Comparison of ENCODE assay signal across 12 cellular contexts in genomic region chr12:138898-139534, GRCh38.
DNase-seq lines count a peak whose midpoint lies in the region; ATAC-seq and TF ChIP-seq lines count a peak whose summit lies in the region.
"Had no signal": no experiment of that assay in that cellular context is flagged by ENCODE, and none has a peak within 500 bp of the region (broad histone marks: within the 10 kb centered on the region; RNA-seq: fewer than 3 reads in every experiment).

No MANE protein-coding gene starts in this region.

- H3K9me3 ChIP-seq in hepatocyte (ENCODE audit: low read depth) (no peaks in the 10 kb centered on the region), skeletal muscle tissue (ENCODE audit: control insufficient read depth in 3 of 3, low read length in 3 of 3) (no peaks in the 10 kb centered on the region)
- no peaks in the 10 kb centered on the region for H3K9me3 ChIP-seq in CD4-positive, alpha-beta T cell (ENCODE audit: control insufficient read depth, low read length)
- H3K9me3 ChIP-seq: SK-N-SH had no signal

- no peak overlapping the region for H2AFZ ChIP-seq in hepatocyte

- no peak for TF ChIP-seq CTCF in hepatocyte (IDR thresholded peaks at IDR 0.05; ENCODE audit: poor library complexity)
- TF ChIP-seq CTCF in CD4-positive, alpha-beta T cell (IDR thresholded peaks at IDR 0.05), result no peak

- H3K36me3 ChIP-seq in hepatocyte (replicated peaks; ENCODE audit: insufficient read depth, low read depth) (no peaks in the 10 kb centered on the region), skeletal muscle tissue (ENCODE audit: control insufficient read depth in 3 of 3, insufficient read depth in 3 of 3, low read length in 3 of 3) (no peaks in the 10 kb centered on the region)

- no peaks in the 10 kb centered on the region for H3K9me2 ChIP-seq in hepatocyte (replicated peaks; ENCODE audit: insufficient read depth)
- H3K9me2 ChIP-seq: SK-N-SH had no signal

- peak; percentile 14 for DNase-seq in EL
- DNase-seq in hepatocyte (ENCODE audit: low spot score), result no peak
- no peak for DNase-seq in NCI-H446 (lab: John Stamatoyannopoulos, UW)
- no peak for DNase-seq in left lobe of liver (ENCODE audit: low spot score)
- no peak for DNase-seq in SW 1271 (lab: John Stamatoyannopoulos, UW)
- no peak for DNase-seq in CD4-positive, alpha-beta T cell
- DNase-seq: cerebellar nuclear complex, KBM-7, naive B cell, SK-N-SH had no signal

- H3K4me1 ChIP-seq in hepatocyte (ENCODE audit: insufficient read depth) (peaks cover 24% of the 10 kb centered on the region), skeletal muscle tissue (ENCODE audit: control insufficient read depth in 3 of 3, insufficient read depth in 3 of 3, low read length in 3 of 3) (peaks cover 9 to 10% (median 9%) of the 10 kb centered on the region in 3 donors)

- peak overlapping the region; percentile 45 for H3K4me2 ChIP-seq in hepatocyte
- H3K4me2 ChIP-seq: SK-N-SH had no signal

- H3K27me3 Mint-ChIP-seq in activated T-helper 17 cell treated with anti-CD3 and anti-CD28 coated beads, Interleukin-2, amount 50 U/mL, for 72 hours, result peaks cover 23% of the 10 kb centered on the region
- H3K27me3 Mint-ChIP-seq in CD4-positive, alpha-beta T cell, result peaks cover 46% of the 10 kb centered on the region

- no peak overlapping the region for H3K27ac Mint-ChIP-seq in activated T-helper 17 cell treated with anti-CD3 and anti-CD28 coated beads, Interleukin-2, amount 50 U/mL, for 72 hours
- H3K27ac Mint-ChIP-seq in CD4-positive, alpha-beta T cell, result no peak overlapping the region

- POLR2A ChIA-PET in CD4-positive, alpha-beta T cell (lab: Charles Lee), result no interaction called here

- CTCF ChIA-PET in CD4-positive, alpha-beta T cell (lab: Charles Lee), result no interaction called here

- peak; percentile 29 for ATAC-seq in activated T-helper 17 cell treated with anti-CD3 and anti-CD28 coated beads, Interleukin-2, amount 50 U/mL, for 72 hours (replicated peaks)
- ATAC-seq in left lobe of liver, result no peak
- ATAC-seq in CD4-positive, alpha-beta T cell (ENCODE audit: poor library complexity), result no peak

- H3K36me3 Mint-ChIP-seq in activated T-helper 17 cell treated with anti-CD3 and anti-CD28 coated beads, Interleukin-2, amount 50 U/mL, for 72 hours (ENCODE audit: low read depth), result no peaks in the 10 kb centered on the region
- no peaks in the 10 kb centered on the region for H3K36me3 Mint-ChIP-seq in CD4-positive, alpha-beta T cell (ENCODE audit: low read depth)
- H3K36me3 Mint-ChIP-seq: naive B cell had no signal

- no peaks in the 10 kb centered on the region for H3K9me3 Mint-ChIP-seq in activated T-helper 17 cell treated with anti-CD3 and anti-CD28 coated beads, Interleukin-2, amount 50 U/mL, for 72 hours
- no peaks in the 10 kb centered on the region for H3K9me3 Mint-ChIP-seq in CD4-positive, alpha-beta T cell

- H3K27me3 ChIP-seq in hepatocyte, result no peaks in the 10 kb centered on the region
- H3K27me3 ChIP-seq in skeletal muscle tissue (ENCODE audit: control insufficient read depth in 3 of 3, insufficient read depth in 3 of 3, low read length in 3 of 3), result peaks cover 27 to 48% (median 35%) of the 10 kb centered on the region in 3 donors
- peaks cover 11% of the 10 kb centered on the region for H3K27me3 ChIP-seq in CD4-positive, alpha-beta T cell (ENCODE audit: control insufficient read depth, insufficient read depth, low read length)

- H4K20me1 ChIP-seq in hepatocyte (ENCODE audit: insufficient read depth, poor library complexity, severe bottlenecking), result no peaks in the 10 kb centered on the region

- no peak overlapping the region for H3K9ac ChIP-seq in skeletal muscle tissue (ENCODE audit: low read depth in 1 of 3, low read length in 3 of 3)
- H3K9ac ChIP-seq: SK-N-SH had no signal

- no peak overlapping the region for H3K4me3 ChIP-seq in hepatocyte
- H3K4me3 ChIP-seq in skeletal muscle tissue (ENCODE audit: low read length in 3 of 3), result peak overlapping the region; percentile 13 to 52 (median 31)

- no peaks in the 10 kb centered on the region for H3K79me2 ChIP-seq in hepatocyte

- H3K27ac ChIP-seq in hepatocyte (peak overlapping the region; percentile 61), skeletal muscle tissue (ENCODE audit: low read depth, low read length) (no peak overlapping the region)
- H3K27ac ChIP-seq in CD4-positive, alpha-beta T cell (ENCODE audit: low read depth, low read length), result no peak overlapping the region

- no peaks in the 10 kb centered on the region for H3K4me1 Mint-ChIP-seq in activated T-helper 17 cell treated with anti-CD3 and anti-CD28 coated beads, Interleukin-2, amount 50 U/mL, for 72 hours
- H3K4me1 Mint-ChIP-seq in CD4-positive, alpha-beta T cell (ENCODE audit: low read depth), result no peaks in the 10 kb centered on the region

- intact Hi-C loops in CD4-positive, alpha-beta T cell (cut with DNase I, micrococcal nuclease), result no loop called here

- H3K4me3 Mint-ChIP-seq in activated T-helper 17 cell treated with anti-CD3 and anti-CD28 coated beads, Interleukin-2, amount 50 U/mL, for 72 hours, result no peak overlapping the region
- H3K4me3 Mint-ChIP-seq in CD4-positive, alpha-beta T cell, result no peak overlapping the region

- WGBS in hepatocyte (ENCODE audit: low lambda C conversion rate, missing lambda C conversion rate), result 52% methylated on average over 39 of the region's 49 CpGs
